In the genomic region with DNA sequence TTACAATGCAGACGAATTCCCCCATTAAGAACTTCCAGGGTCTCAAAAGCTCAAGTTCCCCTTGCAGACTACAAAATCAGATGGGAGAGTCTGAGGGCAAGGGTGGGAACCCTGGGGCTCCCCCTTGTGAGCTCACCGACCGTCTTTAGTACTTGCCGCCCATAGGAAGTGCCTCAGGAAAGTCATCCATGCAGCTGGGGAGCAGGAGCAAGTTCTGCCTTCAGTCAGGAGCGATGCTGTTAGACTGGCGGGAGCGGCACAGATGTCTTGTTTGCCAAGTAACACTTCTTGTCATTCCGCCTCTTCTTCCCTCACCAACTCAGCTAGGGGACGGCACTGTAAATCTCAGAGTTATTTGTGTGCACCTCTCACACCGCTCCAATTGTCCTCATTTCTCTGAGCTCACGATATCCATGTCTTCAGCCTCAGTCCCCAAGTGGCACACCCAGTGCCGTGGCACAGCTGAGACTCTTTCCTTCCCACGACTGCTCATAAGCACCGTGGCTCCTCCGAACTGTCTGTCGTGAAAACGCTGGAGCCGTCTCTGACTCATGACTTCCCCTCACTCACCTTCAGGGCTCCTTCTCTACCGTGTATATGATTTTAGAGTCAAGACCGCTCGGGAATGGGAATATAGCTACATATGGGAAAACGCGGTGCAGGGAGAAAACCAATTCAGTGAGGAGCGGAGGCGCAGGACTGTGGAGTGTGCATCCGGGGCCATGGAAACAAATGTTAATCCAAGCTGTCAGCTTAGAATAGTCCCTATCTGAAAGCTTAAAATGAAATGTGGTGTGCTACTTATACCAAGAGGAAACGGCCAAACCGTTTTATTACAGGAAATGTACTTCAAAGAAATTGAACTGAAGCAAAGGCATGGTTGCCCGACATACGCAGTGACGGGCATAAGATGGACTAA, we compare ENCODE assay signal across 8 cellular contexts. TPM values are rescaled to one million over a fixed set of nuclear protein-coding genes. Genes with fewer than 3 reads are reported as not detected.
DNase-seq lines count a peak whose midpoint lies in the region; ATAC-seq, FAIRE-seq and TF ChIP-seq lines count a peak whose summit lies in the region.

No MANE protein-coding gene starts in this region.

- no peak overlapping the region for H2AFZ ChIP-seq in SK-N-SH (ENCODE audit: low read depth)

- no peak for TF ChIP-seq POLR2A in esophagus muscularis mucosa (IDR thresholded peaks at IDR 0.05; ENCODE audit: low read depth)

- no peaks in the 10 kb centered on the region for H3K9me3 ChIP-seq in small intestine (ENCODE audit: control insufficient read depth, low read depth)
- H3K9me3 ChIP-seq in SK-N-SH, result no peaks in the 10 kb centered on the region
- no peaks in the 10 kb centered on the region for H3K9me3 ChIP-seq in esophagus muscularis mucosa

- no peak for TF ChIP-seq RAD21 in SK-N-SH (IDR thresholded peaks at IDR 0.05; ENCODE audit: low read length)

- H3K4me2 ChIP-seq in SK-N-SH, result no peak overlapping the region

- CTCF ChIA-PET in SK-N-SH (lab: Yijun Ruan, JAX), result interaction anchor here (1.0 to 1.1 kb wide), 2 partner anchors 10 to 17 kb away, joined by 3 to 4 read pairs; no protein-coding TSS in a partner anchor

- POLR2A ChIA-PET in SK-N-SH (lab: Yijun Ruan, JAX), result no interaction called here

- H3K79me2 ChIP-seq in SK-N-SH (ENCODE audit: insufficient read depth), result no peaks in the 10 kb centered on the region

- H4K20me1 ChIP-seq in SK-N-SH (ENCODE audit: insufficient read depth), result no peaks in the 10 kb centered on the region

- no peaks in the 10 kb centered on the region for H3K9me2 ChIP-seq in SK-N-SH

- intact Hi-C loops in esophagus muscularis mucosa (cut with DNase I), result no loop called here

- H3K27me3 ChIP-seq in small intestine (ENCODE audit: control insufficient read depth in 2 of 2, insufficient read depth in 2 of 2, low read length in 2 of 2), result no peaks in the 10 kb centered on the region
- H3K27me3 ChIP-seq in SK-N-SH (ENCODE audit: insufficient read depth), result no peaks in the 10 kb centered on the region
- no peaks in the 10 kb centered on the region for H3K27me3 ChIP-seq in esophagus muscularis mucosa

- WGBS in small intestine, 3 donors, result 69 to 85% (median 75%) methylated on average over 31 of the region's 31 CpGs
- WGBS in SK-N-SH (ENCODE audit: low lambda C conversion rate), result 95% methylated on average over 30 of the region's 31 CpGs
- WGBS in esophagus muscularis mucosa, result 70% methylated on average over 31 of the region's 31 CpGs

- peak; percentile 63 for ATAC-seq in GM18909 (IDR thresholded peaks at IDR 0.05; ENCODE audit: poor library complexity, unreplicated experiment)

- no peak overlapping the region for H3K9ac ChIP-seq in SK-N-SH

- TF ChIP-seq CTCF in SK-N-SH (IDR thresholded peaks at IDR 0.05) (no peak), esophagus muscularis mucosa (IDR thresholded peaks at IDR 0.05) (no peak)

- DNase-seq in MV-4-11 (lab: John Stamatoyannopoulos, UW) (peak; percentile 68), small intestine (peak; percentile 19), A172 (ENCODE audit: low spot score) (no peak), NCI-H2029 treated with DMSO at 0.1 percent for 48 hours (lab: John Stamatoyannopoulos, UW) (no peak), SK-N-SH (no peak), esophagus muscularis mucosa (ENCODE audit: extremely low spot score) (no peak)
- DNase-seq in activated T-helper 9 cell treated with anti-CD3 and anti-CD28 coated beads, Interleukin-2, amount 50 U/mL, for 16 hours (ENCODE audit: low read depth), result peak; percentile 46

- no peaks in the 10 kb centered on the region for H3K4me1 ChIP-seq in small intestine (ENCODE audit: control insufficient read depth in 2 of 2, insufficient read depth in 1 of 2, low read depth in 1 of 2, low read length in 1 of 2)
- H3K4me1 ChIP-seq in SK-N-SH (ENCODE audit: control insufficient read depth in 1 of 2, insufficient read depth in 2 of 2, low read depth in 1 of 2, low read length in 1 of 2), result no peaks in the 10 kb centered on the region; a peak in 1 of 4 replicates
- H3K4me1 ChIP-seq in esophagus muscularis mucosa, result peaks cover 0 to 10% (median 3%) of the 10 kb centered on the region in 4 donors

- H3K4me3 ChIP-seq in small intestine (ENCODE audit: low read depth in 1 of 2, low read length in 2 of 2) (peak overlapping the region; percentile 2 to 7), SK-N-SH (ENCODE audit: low read depth in 2 of 2, low read length in 1 of 2) (no peak overlapping the region), esophagus muscularis mucosa (peak overlapping the region in 2 of 4 donors; percentile 11 to 15)

- no peak for TF ChIP-seq EP300 in SK-N-SH (IDR thresholded peaks at IDR 0.05; ENCODE audit: borderline replicate concordance in 1 of 2, low read depth in 1 of 2, low read length in 1 of 2)
- TF ChIP-seq EP300 in esophagus muscularis mucosa (IDR thresholded peaks at IDR 0.05), result no peak

- H3K36me3 ChIP-seq in small intestine (ENCODE audit: control insufficient read depth in 2 of 2, insufficient read depth in 2 of 2, low read length in 2 of 2), result peaks cover 0 to 4% of the 10 kb centered on the region in 2 donors
- H3K36me3 ChIP-seq in SK-N-SH (replicated peaks in 1 of 2; ENCODE audit: control insufficient read depth in 1 of 2, insufficient read depth in 2 of 2, low read length in 1 of 2), result peaks cover 9 to 21% of the 10 kb centered on the region in 2 experiments
- peaks cover 0 to 37% (median 18%) of the 10 kb centered on the region in 4 donors for H3K36me3 ChIP-seq in esophagus muscularis mucosa

- H3K27ac ChIP-seq in small intestine (ENCODE audit: low read depth in 1 of 2, low read length in 1 of 2), result peak overlapping the region; percentile 59 to 67
- no peak overlapping the region for H3K27ac ChIP-seq in SK-N-SH (ENCODE audit: low read depth in 2 of 2, low read length in 1 of 2)
- no peak overlapping the region for H3K27ac ChIP-seq in esophagus muscularis mucosa (replicated peaks in 1 of 4)

- FAIRE-seq in small intestine (lab: Jason Lieb, UNC), result no peak

- no peaks in the 10 kb centered on the region for H3F3A ChIP-seq in SK-N-SH (replicated peaks; ENCODE audit: insufficient read depth)

TF ChIP-seq in SK-N-SH, 30 proteins besides CTCF, POLR2A, EP300 and RAD21:
- TF ChIP-seq RFX5 (IDR thresholded peaks at IDR 0.05; ENCODE audit: low read length) (no peak), SIN3A (IDR thresholded peaks at IDR 0.05; ENCODE audit: borderline replicate concordance, low read depth, low read length) (no peak), YY1 (IDR thresholded peaks at IDR 0.05; ENCODE audit: low read depth) (no peak), NRF1 (IDR thresholded peaks at IDR 0.05; ENCODE audit: low read depth, low read length) (no peak)

RNA-seq across cellular contexts. Expression of gene UXS1, which starts 34.0 kb away (rescaled TPM):
- polyA plus RNA-seq in small intestine, result 10 to 100 TPM in 1 of 3 donors, 1 to 10 TPM in 2; 5.1 to 16.3 (median 5.6) TPM
- 26.4 and 31.5 TPM in 2 replicates for total RNA-seq in A172 (2014; rRNA removed; shearing (Covaris generic))
- 55.9 and 67.6 TPM in 2 replicates for polyA plus RNA-seq in SK-N-SH (2012; rRNA removed)
- polyA plus RNA-seq in SK-N-SH (2012; cell fraction: cytosol; rRNA removed), result 61.2 and 61.7 TPM in 2 replicates
- polyA plus RNA-seq in SK-N-SH (2012; cell fraction: nucleus; rRNA removed), result 34.2 and 37.5 TPM in 2 replicates
- total RNA-seq in esophagus muscularis mucosa, result 10 to 100 TPM; 31.0 to 42.4 (median 36.8) TPM

Comparison
In these comparisons a context has a peak if more than half of its experiments do, and no peak if none do; other contexts are left out.
1. DNase-seq: peak in MV-4-11 (single experiment), activated T-helper 9 cell treated with anti-CD3 and anti-CD28 coated beads, Interleukin-2, amount 50 U/mL, for 16 hours (single experiment) and small intestine (single experiment); none in A172 (single experiment), NCI-H2029 treated with DMSO at 0.1 percent for 48 hours (single experiment), SK-N-SH (single experiment) and esophagus muscularis mucosa (single experiment).
2. H3K27ac ChIP-seq: peak in small intestine (2 of 2); none in SK-N-SH (0 of 2) and esophagus muscularis mucosa (0 of 4).
3. H3K4me3 ChIP-seq: peak in small intestine (2 of 2); none in SK-N-SH (0 of 2).